10 cellular contexts compared by ENCODE assay signal in the genomic region with DNA sequence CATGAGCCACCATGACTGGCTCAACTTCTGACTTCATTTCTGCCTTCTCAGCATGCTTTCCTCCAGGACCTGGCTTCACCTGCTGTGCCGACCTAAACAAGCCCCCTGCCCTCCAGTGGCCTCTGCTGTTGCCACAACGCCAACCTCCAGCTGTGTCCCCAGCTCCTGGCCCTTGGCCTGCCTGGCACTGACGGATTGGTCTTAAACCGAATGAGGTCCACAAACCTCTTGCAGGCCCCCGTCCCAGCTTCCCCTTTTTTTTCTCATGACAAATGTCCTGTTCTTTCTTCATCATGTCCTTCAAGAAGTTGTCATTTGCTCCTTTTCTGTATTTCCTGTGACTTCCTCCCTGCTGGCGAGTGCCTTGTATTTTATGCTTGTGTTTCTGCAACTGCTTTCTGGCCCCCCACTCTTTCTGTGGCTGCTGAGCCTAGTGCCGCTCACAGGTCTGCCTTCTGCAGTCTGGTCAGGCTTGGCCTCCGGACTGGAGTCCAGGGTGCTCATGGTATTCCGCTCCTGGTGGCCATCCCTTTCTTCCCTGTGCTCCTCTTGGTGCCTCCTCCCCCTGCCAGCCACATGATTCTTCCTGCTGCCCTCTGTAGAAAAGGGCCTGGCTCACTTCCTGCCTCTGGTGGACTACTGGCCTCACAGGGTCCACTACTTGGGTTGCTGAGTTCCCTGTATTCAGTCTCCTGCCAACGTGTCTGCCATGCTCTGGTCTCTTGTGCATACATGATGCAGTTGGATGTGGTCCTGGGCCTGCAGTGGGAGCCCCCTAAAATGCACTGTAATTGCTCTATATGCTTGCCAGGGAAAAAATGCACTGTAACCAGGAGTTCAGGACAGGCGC. TPM values are rescaled to one million over a fixed set of nuclear protein-coding genes. Genes with fewer than 3 reads are reported as not detected.
DNase-seq lines count a peak whose midpoint lies in the region; ATAC-seq and TF ChIP-seq lines count a peak whose summit lies in the region.
"Had no signal": no experiment of that assay in that cellular context is flagged by ENCODE, and none has a peak within 500 bp of the region (broad histone marks: within the 10 kb centered on the region; RNA-seq: fewer than 3 reads in every experiment).

No MANE protein-coding gene starts in this region.

- peaks cover 0 to 7% of the 10 kb centered on the region in 2 donors for H3K36me3 ChIP-seq in mucosa of rectum (ENCODE audit: control insufficient read depth in 2 of 2, insufficient read depth in 2 of 2, low read length in 2 of 2)
- H3K36me3 ChIP-seq: pancreas had no signal

- no peak for DNase-seq in AG04450 (ENCODE audit: low read depth, low spot score)
- peak; percentile 91 for DNase-seq in NB4 (ENCODE audit: low read depth)
- DNase-seq in central memory CD8-positive, alpha-beta T cell (ENCODE audit: low spot score in 2 of 2) = no peak
- no peak for DNase-seq in NCI-H1694 (lab: John Stamatoyannopoulos, UW)
- no peak for DNase-seq in occipital lobe (lab: John Stamatoyannopoulos, UW)
- DNase-seq in NK-92 treated with Interleukin-12 subunit alpha and Interleukin-12 subunit beta, amount 100 ng/mL, for 24 hours (lab: John Stamatoyannopoulos, UW) = no peak
- no peak for DNase-seq in NCI-H2081 treated with DMSO at 0.1 percent for 48 hours (lab: John Stamatoyannopoulos, UW)
- DNase-seq: activated CD4-positive, alpha-beta T cell treated with anti-CD3 and anti-CD28 coated beads for 4 hours had no signal

- peaks cover 41% of the 10 kb centered on the region for H3K36me3 Mint-ChIP-seq in central memory CD8-positive, alpha-beta T cell (ENCODE audit: insufficient read depth)

- H3K4me3 Mint-ChIP-seq in central memory CD8-positive, alpha-beta T cell = peak overlapping the region; percentile 87

- peaks cover 79% of the 10 kb centered on the region for H3K4me1 Mint-ChIP-seq in central memory CD8-positive, alpha-beta T cell

- H3K9me3 Mint-ChIP-seq in central memory CD8-positive, alpha-beta T cell = no peaks in the 10 kb centered on the region

- POLR2A ChIA-PET in AG04450 (lab: Yijun Ruan, JAX) = no interaction called here

- no peaks in the 10 kb centered on the region for H3K27me3 Mint-ChIP-seq in central memory CD8-positive, alpha-beta T cell

- no peak for TF ChIP-seq POLR2A in NB4 (IDR thresholded peaks at IDR 0.05; ENCODE audit: extremely low read depth, insufficient read length)

- peaks cover 60 to 63% of the 10 kb centered on the region in 2 donors for H3K4me1 ChIP-seq in mucosa of rectum (ENCODE audit: control insufficient read depth in 2 of 2, insufficient read depth in 2 of 2, low read length in 2 of 2)

- H3K9me3 ChIP-seq in AG04450 (ENCODE audit: control insufficient read depth, insufficient read depth, low read length) (peaks cover 4% of the 10 kb centered on the region; the same call in 1 of the 2 replicates), mucosa of rectum (ENCODE audit: control insufficient read depth in 2 of 2, low read length in 2 of 2) (no peaks in the 10 kb centered on the region)
- H3K9me3 ChIP-seq: pancreas had no signal

- TF ChIP-seq CTCF in AG04450 (IDR thresholded peaks at IDR 0.05; ENCODE audit: low read depth, low read length) (no peak), NB4 (IDR thresholded peaks at IDR 0.05; ENCODE audit: low read depth, low read length) (no peak)

- H3K27ac ChIP-seq in AG04450 (ENCODE audit: low read depth, low read length) (peak overlapping the region; percentile 11), mucosa of rectum (ENCODE audit: low read depth in 2 of 2, low read length in 2 of 2) (peak overlapping the region; percentile 97 to 98)

- H3K27ac Mint-ChIP-seq in central memory CD8-positive, alpha-beta T cell (ENCODE audit: low read depth) = peak overlapping the region; percentile 96

- H3K4me3 ChIP-seq in AG04450 (ENCODE audit: low read depth, low read length) = peak overlapping the region; percentile 27
- H3K4me3 ChIP-seq in NB4 (ENCODE audit: low read depth, low read length) = peak overlapping the region; percentile 78
- peak overlapping the region; percentile 6 to 20 for H3K4me3 ChIP-seq in mucosa of rectum (ENCODE audit: low read length in 2 of 2)

- ATAC-seq in central memory CD8-positive, alpha-beta T cell (replicated peaks; ENCODE audit: extremely low read depth, poor library complexity, severe bottlenecking) = no peak
- ATAC-seq: pancreas had no signal

- peak overlapping the region in 1 of 2 donors; percentile 51 for H3K9ac ChIP-seq in mucosa of rectum (ENCODE audit: low read depth in 1 of 2, low read length in 2 of 2)

- CTCF ChIA-PET in AG04450 (lab: Charles Lee) = interaction anchor here (1.1 kb wide), 1 partner anchor 15 kb away, joined by 3 read pairs; no protein-coding TSS in a partner anchor

- H3K27me3 ChIP-seq in AG04450 (ENCODE audit: control insufficient read depth, insufficient read depth, low read length) = no peaks in the 10 kb centered on the region
- no peaks in the 10 kb centered on the region for H3K27me3 ChIP-seq in mucosa of rectum (ENCODE audit: control insufficient read depth in 2 of 2, insufficient read depth in 2 of 2, low read length in 2 of 2)
- H3K27me3 ChIP-seq: pancreas had no signal

RNA-seq across cellular contexts. Expression of a gene that starts 2.9 kb away (rescaled TPM):
- polyA plus RNA-seq in AG04450 (2011; rRNA removed) = 11.0 and 19.9 TPM in 2 replicates
- polyA minus RNA-seq in AG04450 (2011; rRNA and poly(A)+ RNA removed) = 25.0 and 32.3 TPM in 2 replicates
- total RNA-seq in occipital lobe = 11.7 TPM

RNA-seq across cellular contexts. Expression of a gene that starts 3.6 kb away (rescaled TPM):
- polyA plus RNA-seq in AG04450 (2011; rRNA removed) = 7.7 and 11.9 TPM in 2 replicates
- polyA minus RNA-seq in AG04450 (2011; rRNA and poly(A)+ RNA removed) = 8.0 and 11.3 TPM in 2 replicates
- 12.9 TPM for total RNA-seq in occipital lobe

RNA-seq across cellular contexts. Expression of a gene that starts 14.6 kb away (rescaled TPM):
- not detected in 2 replicates for polyA plus RNA-seq in AG04450 (2011; rRNA removed)
- not detected in 2 replicates for polyA minus RNA-seq in AG04450 (2011; rRNA and poly(A)+ RNA removed)
- total RNA-seq in occipital lobe = 0.16 TPM

RNA-seq across cellular contexts. Expression of a gene that starts 21.2 kb away (rescaled TPM):
- polyA plus RNA-seq in AG04450 (2011; rRNA removed) = 27.7 and 32.4 TPM in 2 replicates
- 19.9 and 23.4 TPM in 2 replicates for polyA minus RNA-seq in AG04450 (2011; rRNA and poly(A)+ RNA removed)
- 30.9 TPM for total RNA-seq in occipital lobe

RNA-seq across cellular contexts. Expression of a gene that starts 41.7 kb away (rescaled TPM):
- 6.0 and 6.4 TPM in 2 replicates for polyA plus RNA-seq in AG04450 (2011; rRNA removed)
- 12.0 and 13.2 TPM in 2 replicates for polyA minus RNA-seq in AG04450 (2011; rRNA and poly(A)+ RNA removed)
- 22.3 TPM for total RNA-seq in occipital lobe

Comparison
In these comparisons a context has a peak if more than half of its experiments do, and no peak if none do; other contexts are left out.
1. H3K4me3 ChIP-seq: peak in every context shown above with its lines; median percentile 78 in NB4; 27 in AG04450; 13 in mucosa of rectum.